Comparison of ENCODE assay signal across 1 cellular context in the genomic region with DNA sequence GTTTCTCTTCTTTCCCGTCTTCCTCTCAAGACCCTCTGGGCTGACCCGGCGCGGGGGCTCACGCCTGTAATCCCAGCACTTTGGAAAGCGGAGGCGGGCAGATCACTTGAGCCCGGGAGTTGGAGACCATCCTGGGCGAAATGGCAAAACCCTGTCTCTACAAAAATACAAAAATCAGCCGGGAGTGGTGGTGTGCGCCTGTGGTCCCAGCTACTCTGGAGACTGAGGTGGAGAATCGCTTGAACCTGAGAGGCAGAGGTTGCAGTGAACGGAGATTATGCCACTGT.
TF ChIP-seq lines count a peak whose summit lies in the region.

No MANE protein-coding gene starts in this region.

TF ChIP-seq in K562, 482 proteins besides CTCF, POLR2A, EP300 and RAD21:
- no peak for TF ChIP-seq XRCC4 (IDR thresholded peaks at IDR 0.05; ENCODE audit: extremely low read depth, insufficient read depth, insufficient read length)
- no peak for TF ChIP-seq TCF7 (IDR thresholded peaks at IDR 0.05; ENCODE audit: borderline replicate concordance)
- TF ChIP-seq, protein P1, sequence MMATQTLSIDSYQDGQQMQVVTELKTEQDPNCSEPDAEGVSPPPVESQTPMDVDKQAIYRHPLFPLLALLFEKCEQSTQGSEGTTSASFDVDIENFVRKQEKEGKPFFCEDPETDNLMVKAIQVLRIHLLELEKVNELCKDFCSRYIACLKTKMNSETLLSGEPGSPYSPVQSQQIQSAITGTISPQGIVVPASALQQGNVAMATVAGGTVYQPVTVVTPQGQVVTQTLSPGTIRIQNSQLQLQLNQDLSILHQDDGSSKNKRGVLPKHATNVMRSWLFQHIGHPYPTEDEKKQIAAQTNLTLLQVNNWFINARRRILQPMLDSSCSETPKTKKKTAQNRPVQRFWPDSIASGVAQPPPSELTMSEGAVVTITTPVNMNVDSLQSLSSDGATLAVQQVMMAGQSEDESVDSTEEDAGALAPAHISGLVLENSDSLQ (IDR thresholded peaks at IDR 0.05): no peak
- no peak for TF ChIP-seq EP400 (IDR thresholded peaks at IDR 0.05)
- TF ChIP-seq, protein P2, sequence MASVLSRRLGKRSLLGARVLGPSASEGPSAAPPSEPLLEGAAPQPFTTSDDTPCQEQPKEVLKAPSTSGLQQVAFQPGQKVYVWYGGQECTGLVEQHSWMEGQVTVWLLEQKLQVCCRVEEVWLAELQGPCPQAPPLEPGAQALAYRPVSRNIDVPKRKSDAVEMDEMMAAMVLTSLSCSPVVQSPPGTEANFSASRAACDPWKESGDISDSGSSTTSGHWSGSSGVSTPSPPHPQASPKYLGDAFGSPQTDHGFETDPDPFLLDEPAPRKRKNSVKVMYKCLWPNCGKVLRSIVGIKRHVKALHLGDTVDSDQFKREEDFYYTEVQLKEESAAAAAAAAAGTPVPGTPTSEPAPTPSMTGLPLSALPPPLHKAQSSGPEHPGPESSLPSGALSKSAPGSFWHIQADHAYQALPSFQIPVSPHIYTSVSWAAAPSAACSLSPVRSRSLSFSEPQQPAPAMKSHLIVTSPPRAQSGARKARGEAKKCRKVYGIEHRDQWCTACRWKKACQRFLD (CRISPR knock-in tag; IDR thresholded peaks at IDR 0.05): no peak
- no peak for TF ChIP-seq ELF2 (CRISPR knock-in tag; IDR thresholded peaks at IDR 0.05)
- no peak for TF ChIP-seq ZFP36 (IDR thresholded peaks at IDR 0.05; ENCODE audit: low read depth, low read length, partially characterized antibody)
- TF ChIP-seq IRF2 (CRISPR knock-in tag; IDR thresholded peaks at IDR 0.05): no peak
- TF ChIP-seq POLR2G (IDR thresholded peaks at IDR 0.05; ENCODE audit: low read depth, low read length): no peak
- TF ChIP-seq SMARCC2 (IDR thresholded peaks at IDR 0.05; ENCODE audit: low read depth): no peak
TF ChIP-seq in K562: peak in this region for 0.
